9 cellular contexts compared by ENCODE assay signal in genomic region chr11:71580057-71581003, GRCh38. TPM values are rescaled to one million over a fixed set of nuclear protein-coding genes. Genes with fewer than 3 reads are reported as not detected.
DNase-seq lines count a peak whose midpoint lies in the region; ATAC-seq and TF ChIP-seq lines count a peak whose summit lies in the region.
"Had no signal": no experiment of that assay in that cellular context is flagged by ENCODE, and none has a peak within 500 bp of the region (broad histone marks: within the 10 kb centered on the region; RNA-seq: fewer than 3 reads in every experiment).

No MANE protein-coding gene starts in this region.

- H3K9me3 ChIP-seq in T-helper 17 cell (ENCODE audit: control insufficient read depth, low read length, poor library complexity, severe bottlenecking) (no peaks in the 10 kb centered on the region), upper lobe of right lung (no peaks in the 10 kb centered on the region)

- intact Hi-C loops in upper lobe of right lung (cut with DNase I), result no loop called here

- H3K27me3 ChIP-seq in upper lobe of right lung, result no peaks in the 10 kb centered on the region

- H3K36me3 ChIP-seq in upper lobe of right lung, result no peaks in the 10 kb centered on the region

- peak; percentile 20 for DNase-seq in activated naive CD4-positive, alpha-beta T cell treated with Interleukin-2 at 50 U/mL for 16 hours
- DNase-seq in activated naive CD4-positive, alpha-beta T cell (lab: John Stamatoyannopoulos, UW), result no peak
- DNase-seq in NCI-H128 (lab: John Stamatoyannopoulos, UW; ENCODE audit: unreplicated experiment) (peak; percentile 55), T-helper 17 cell (no peak), epidermal melanocyte (ENCODE audit: insufficient read length, low spot score) (peak; percentile 53), middle frontal gyrus (ENCODE audit: extremely low spot score, low spot score) (peak; percentile 41), upper lobe of right lung (no peak)

- no peak overlapping the region for H3K27ac ChIP-seq in upper lobe of right lung

- H3K4me3 Mint-ChIP-seq in T-helper 17 cell, result no peak overlapping the region
- H3K4me3 Mint-ChIP-seq: effector memory CD8-positive, alpha-beta T cell had no signal

- H3K27ac Mint-ChIP-seq in T-helper 17 cell, result peak overlapping the region; percentile 9
- H3K27ac Mint-ChIP-seq: effector memory CD8-positive, alpha-beta T cell had no signal

- TF ChIP-seq CTCF in upper lobe of right lung (IDR thresholded peaks at IDR 0.05), result peak; percentile 92

- no peak for ATAC-seq in T-helper 17 cell
- ATAC-seq in upper lobe of right lung, result peak; percentile 86
- no peak for ATAC-seq in GM18519 (IDR thresholded peaks at IDR 0.05; ENCODE audit: low FRiP score, unreplicated experiment)
- ATAC-seq: effector memory CD8-positive, alpha-beta T cell had no signal

- peaks cover 9% of the 10 kb centered on the region for H3K4me1 Mint-ChIP-seq in T-helper 17 cell

- peaks cover 57% of the 10 kb centered on the region for H3K27me3 Mint-ChIP-seq in T-helper 17 cell

- peaks cover 4% of the 10 kb centered on the region for H3K36me3 Mint-ChIP-seq in T-helper 17 cell (ENCODE audit: low read depth)

- H3K4me3 ChIP-seq in upper lobe of right lung, result no peak overlapping the region

- no peaks in the 10 kb centered on the region for H3K4me1 ChIP-seq in upper lobe of right lung

RNA-seq across cellular contexts. Expression of gene KRTAP5-11, which starts 2.3 kb away (rescaled TPM):
- total RNA-seq in T-helper 17 cell (not detected), upper lobe of right lung (not detected)

RNA-seq across cellular contexts. Expression of gene KRTAP5-10, which starts 15.0 kb away (rescaled TPM):
- total RNA-seq in T-helper 17 cell, result not detected
- total RNA-seq in upper lobe of right lung, result not detected

RNA-seq across cellular contexts. Expression of gene KRTAP5-9, which starts 32.1 kb away (rescaled TPM):
- total RNA-seq in T-helper 17 cell (not detected), upper lobe of right lung (not detected)

RNA-seq across cellular contexts. Expression of gene KRTAP5-8, which starts 42.5 kb away (rescaled TPM):
- total RNA-seq in T-helper 17 cell (under 1 TPM in 1 of 2 donors, not detected in 1; 0.37 TPM), upper lobe of right lung (not detected)

RNA-seq across cellular contexts. Expression of gene KRTAP5-7, which starts 53.3 kb away (rescaled TPM):
- total RNA-seq in T-helper 17 cell (not detected), upper lobe of right lung (0.46 TPM)

Comparison
In these comparisons a context has a peak if more than half of its experiments do, and no peak if none do; other contexts are left out.
1. DNase-seq: peak in activated naive CD4-positive, alpha-beta T cell treated with Interleukin-2 at 50 U/mL for 16 hours (single experiment), NCI-H128 (single experiment), epidermal melanocyte (single experiment) and middle frontal gyrus (single experiment); none in activated naive CD4-positive, alpha-beta T cell (0 of 4), T-helper 17 cell (0 of 3) and upper lobe of right lung (single experiment).